1 cellular context compared by ENCODE assay signal in genomic region chr20:59159091-59159821, GRCh38.
TF ChIP-seq lines count a peak whose summit lies in the region.

No MANE protein-coding gene starts in this region.

TF ChIP-seq in HCT116, 20 proteins besides CTCF, POLR2A, EP300 and RAD21 (continued from another document):
- no peak for TF ChIP-seq FOSL1 (IDR thresholded peaks at IDR 0.05; ENCODE audit: low read depth)
- TF ChIP-seq ZBTB33 (IDR thresholded peaks at IDR 0.05; ENCODE audit: extremely low read depth, insufficient replicate concordance, low read length): no peak
- TF ChIP-seq CEBPB (IDR thresholded peaks at IDR 0.05; ENCODE audit: low read depth): no peak
- TF ChIP-seq SP1 (IDR thresholded peaks at IDR 0.05; ENCODE audit: low read depth): no peak
- no peak for TF ChIP-seq CBX3 (IDR thresholded peaks at IDR 0.05; ENCODE audit: low read depth)
- no peak for TF ChIP-seq JUND (IDR thresholded peaks at IDR 0.05)
- TF ChIP-seq, protein P1, sequence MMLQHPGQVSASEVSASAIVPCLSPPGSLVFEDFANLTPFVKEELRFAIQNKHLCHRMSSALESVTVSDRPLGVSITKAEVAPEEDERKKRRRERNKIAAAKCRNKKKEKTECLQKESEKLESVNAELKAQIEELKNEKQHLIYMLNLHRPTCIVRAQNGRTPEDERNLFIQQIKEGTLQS (IDR thresholded peaks at IDR 0.05): no peak
